ENCODE assay signal across 21 cellular contexts in the genomic region with DNA sequence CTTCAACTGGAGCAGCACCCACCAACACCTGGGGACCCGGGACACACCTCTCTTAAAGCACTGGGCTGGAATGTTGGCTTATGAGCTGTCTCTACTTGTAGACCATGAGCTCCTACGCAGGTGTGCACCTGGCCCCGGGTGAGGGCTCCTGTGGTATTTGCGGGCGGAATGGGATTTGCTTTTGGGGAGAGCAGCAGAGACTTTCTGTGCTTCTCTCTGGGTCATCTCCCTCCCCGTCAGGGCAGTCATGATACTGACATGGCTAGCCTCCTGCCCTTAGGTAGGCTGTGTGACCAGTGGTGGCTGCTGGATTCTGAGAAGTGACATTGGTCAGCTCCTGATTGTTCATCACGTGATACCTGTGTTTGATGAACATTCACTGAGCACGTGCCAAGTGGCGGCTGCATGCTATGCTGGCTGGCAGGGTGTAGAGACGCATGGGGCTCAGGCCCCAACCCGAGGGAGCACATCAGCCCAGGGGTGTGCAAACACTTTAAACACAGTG. TPM values are rescaled to one million over a fixed set of nuclear protein-coding genes. Genes with fewer than 3 reads are reported as not detected.
DNase-seq lines count a peak whose midpoint lies in the region; ATAC-seq, FAIRE-seq and TF ChIP-seq lines count a peak whose summit lies in the region.
"Had no signal": no experiment of that assay in that cellular context is flagged by ENCODE, and none has a peak within 500 bp of the region (broad histone marks: within the 10 kb centered on the region; RNA-seq: fewer than 3 reads in every experiment).

No MANE protein-coding gene starts in this region.

- no peak overlapping the region for H3K14ac ChIP-seq in IMR-90 (replicated peaks; ENCODE audit: low read depth, low read length)
- H3K14ac ChIP-seq in neuronal stem cell (ENCODE audit: low read length): no peak overlapping the region

- H3K18ac ChIP-seq in IMR-90 (ENCODE audit: low read depth, low read length) (no peak overlapping the region), neuronal stem cell (ENCODE audit: low read length) (no peak overlapping the region)

- H3K79me2 ChIP-seq in K562 (ENCODE audit: control insufficient read depth, insufficient read depth, low read length): no peaks in the 10 kb centered on the region

- H2BK5ac ChIP-seq in IMR-90 (ENCODE audit: low read depth, low read length, poor library complexity, severe bottlenecking) (no peak overlapping the region), neuronal stem cell (ENCODE audit: low read length) (peak overlapping the region; percentile 59)

- H3K4me2 ChIP-seq in IMR-90 (ENCODE audit: low read depth, low read length): no peak overlapping the region
- H3K4me2 ChIP-seq in K562 (ENCODE audit: insufficient read depth, low read length): no peak overlapping the region
- H3K4me2 ChIP-seq in neuronal stem cell (ENCODE audit: insufficient read depth, low read length, poor library complexity, severe bottlenecking): no peak overlapping the region
- H3K4me2 ChIP-seq: KMS-11 had no signal

- H3K56ac ChIP-seq in IMR-90 (ENCODE audit: extremely low read depth, insufficient read depth, low read length): no peak overlapping the region

- H2BK120ac ChIP-seq in IMR-90 (ENCODE audit: low read depth, low read length): no peak overlapping the region
- no peak overlapping the region for H2BK120ac ChIP-seq in neuronal stem cell (ENCODE audit: low read depth, low read length)

- no peak overlapping the region for H3K4me3 ChIP-seq in IMR-90 (ENCODE audit: insufficient read depth, low read depth, low read length)
- no peak overlapping the region for H3K4me3 ChIP-seq in K562
- H3K4me3 ChIP-seq in neuronal stem cell (ENCODE audit: low read length in 2 of 2): no peak overlapping the region
- H3K4me3 ChIP-seq: SJCRH30 had no signal

- no peak overlapping the region for H4K8ac ChIP-seq in IMR-90 (ENCODE audit: low read depth in 2 of 2, low read length in 2 of 2)
- no peak overlapping the region for H4K8ac ChIP-seq in neuronal stem cell (ENCODE audit: low read depth, low read length)

- ATAC-seq in IMR-90 (ENCODE audit: low read depth) (no peak), K562 (peak; percentile 13; the same call in 1 of the 3 replicates)
- no peak for ATAC-seq in stimulated activated naive CD8-positive, alpha-beta T cell treated with anti-CD3 and anti-CD28 coated beads, Interleukin-15, amount 100 ng/mL, for 72 hours

- dilution Hi-C loops in IMR-90 (cut with HindIII; ENCODE audit: low sequenced_read_pairs, unreplicated experiment): no loop called here

- FAIRE-seq in K562 (lab: Jason Lieb, UNC): no peak

- TF ChIP-seq CTCF in GM13976 (IDR thresholded peaks at IDR 0.05; ENCODE audit: borderline replicate concordance, control extremely low read depth, extremely low read depth, insufficient read depth, missing control alignments) (no peak), IMR-90 (conservative IDR thresholded peaks at IDR 0.05; ENCODE audit: low read depth, low read length) (no peak), K562 (IDR thresholded peaks at IDR 0.05 in 2 of 3, conservative IDR thresholded peaks at IDR 0.05 in 1 of 3; ENCODE audit: insufficient read depth in 2 of 3, low read depth in 1 of 3, low read length in 3 of 3) (no peak)

- DNase-seq in GM13976 (ENCODE audit: low spot score) (peak; percentile 6), IMR-90 (no peak), K562 (ENCODE audit: extremely low read depth in 1 of 4, low spot score in 3 of 4) (no peak), neuronal stem cell (ENCODE audit: low spot score) (no peak), SHP77 treated with DMSO at 0.1 percent for 48 hours (lab: John Stamatoyannopoulos, UW) (no peak)
- DNase-seq in stimulated activated naive CD8-positive, alpha-beta T cell treated with anti-CD3 and anti-CD28 coated beads, Interleukin-15, amount 100 ng/mL, for 72 hours: no peak
- no peak for DNase-seq in stimulated activated CD4-positive, alpha-beta T cell treated with anti-CD3 and anti-CD28 coated beads, Interleukin-2, amount 100 ng/mL, for 48 hours
- DNase-seq: AML-193, DMS79 treated with DMSO at 0.1 percent for 48 hours, HFFc6, NCI-H1048, NCI-H2081, NCI-H2171 treated with DMSO at 0.1 percent for 48 hours, NCI-H510A treated with DMSO at 0.1 percent for 48 hours, NCI-H82, SJCRH30 had no signal

- no peak overlapping the region for H2AK9ac ChIP-seq in IMR-90 (replicated peaks; ENCODE audit: low read depth, low read length, poor library complexity)

- H2BK15ac ChIP-seq in IMR-90 (ENCODE audit: low read depth, low read length): no peak overlapping the region
- peak overlapping the region; percentile 20 for H2BK15ac ChIP-seq in neuronal stem cell (ENCODE audit: low read length)

- H3K4me1 Mint-ChIP-seq in stimulated activated naive CD8-positive, alpha-beta T cell treated with anti-CD3 and anti-CD28 coated beads, Interleukin-15, amount 100 ng/mL, for 72 hours: no peaks in the 10 kb centered on the region

- H3K9me3 Mint-ChIP-seq in stimulated activated naive CD8-positive, alpha-beta T cell treated with anti-CD3 and anti-CD28 coated beads, Interleukin-15, amount 100 ng/mL, for 72 hours: peaks cover 0 to 7% of the 10 kb centered on the region in 2 donors
- H3K9me3 Mint-ChIP-seq: HFFc6 had no signal

- H2AK5ac ChIP-seq in IMR-90 (ENCODE audit: low read depth, low read length) (0 out of 2 replicates have a peak overlapping the region, but pooled peaks have one; percentile 7), neuronal stem cell (ENCODE audit: low read depth, low read length) (no peak overlapping the region)

- intact Hi-C loops in IMR-90 (cut with micrococcal nuclease) (no loop called here), K562 (cut with micrococcal nuclease) (loop anchor here (10.0 kb wide), 1 partner anchor 144 kb away; the partner anchor contains the start of gene PRDM15)

- H2BK12ac ChIP-seq in neuronal stem cell (ENCODE audit: low read length): no peak overlapping the region

- H3K27me3 ChIP-seq in IMR-90 (ENCODE audit: control insufficient read depth, insufficient read depth, low read length) (no peaks in the 10 kb centered on the region), K562 (ENCODE audit: control insufficient read depth in 2 of 2, insufficient read depth in 2 of 2, low read length in 2 of 2) (peaks cover 71 to 76% of the 10 kb centered on the region in 2 experiments), neuronal stem cell (ENCODE audit: control insufficient read depth in 3 of 3, insufficient read depth in 3 of 3, low read depth in 1 of 3, low read length in 3 of 3) (peaks cover 0 to 18% (median 0%) of the 10 kb centered on the region in 3 experiments)
- H3K27me3 ChIP-seq: SJCRH30 had no signal

- H3K79me1 ChIP-seq in IMR-90 (ENCODE audit: low read depth in 1 of 2, low read length in 2 of 2): no peaks in the 10 kb centered on the region
- H3K79me1 ChIP-seq in neuronal stem cell (ENCODE audit: low read depth, low read length): no peaks in the 10 kb centered on the region

- BruUV-seq in IMR-90 (replicated peaks; lab: Mats Ljungman, UMichigan) (no TSS peak), K562 (replicated peaks; lab: Mats Ljungman, UMichigan) (no TSS peak)

- TF ChIP-seq EP300 in K562 (IDR thresholded peaks at IDR 0.05; ENCODE audit: low read length): no peak

- H3K4ac ChIP-seq in IMR-90 (ENCODE audit: low read depth, low read length) (no peak overlapping the region), neuronal stem cell (ENCODE audit: low read length) (no peak overlapping the region)

- H3K9ac ChIP-seq in IMR-90 (ENCODE audit: low read depth, low read length) (no peak overlapping the region), K562 (ENCODE audit: insufficient read depth in 1 of 2, low read depth in 2 of 2, low read length in 2 of 2) (no peak overlapping the region), neuronal stem cell (ENCODE audit: low read depth, low read length, poor library complexity) (peak overlapping the region; percentile 18)
- H3K9ac ChIP-seq: KMS-11 had no signal

- no peaks in the 10 kb centered on the region for H3K4me1 ChIP-seq in IMR-90 (ENCODE audit: control insufficient read depth, insufficient read depth, low read length)
- H3K4me1 ChIP-seq in K562 (replicated peaks in 1 of 2; ENCODE audit: control insufficient read depth in 2 of 2, insufficient read depth in 2 of 2, low read length in 2 of 2): peaks cover 0 to 4% of the 10 kb centered on the region in 2 experiments; a peak in 1 of 5 replicates
- peaks cover 17 to 19% of the 10 kb centered on the region in 2 donors for H3K4me1 ChIP-seq in neuronal stem cell (ENCODE audit: control insufficient read depth in 2 of 2, insufficient read depth in 1 of 2, low read depth in 1 of 2, low read length in 2 of 2)

- no peak overlapping the region for H4K5ac ChIP-seq in IMR-90 (ENCODE audit: low read depth, low read length)

- TF ChIP-seq RAD21 in IMR-90 (IDR thresholded peaks at IDR 0.05; ENCODE audit: low read length) (no peak), K562 (CRISPR knock-in tag; conservative IDR thresholded peaks at IDR 0.05 in 1 of 2, IDR thresholded peaks at IDR 0.05 in 1 of 2) (no peak)

- H3K9me1 ChIP-seq in IMR-90 (ENCODE audit: insufficient read depth, low read length) (0 out of 2 replicates have a peak, but pooled peaks cover 2% of the 10 kb centered on the region), K562 (ENCODE audit: control insufficient read depth, insufficient read depth, low read length) (no peaks in the 10 kb centered on the region)

- TF ChIP-seq POLR2A in IMR-90 (IDR thresholded peaks at IDR 0.05; ENCODE audit: low read depth, low read length) (no peak), K562 (conservative IDR thresholded peaks at IDR 0.05) (no peak)

- H3K36me3 ChIP-seq in IMR-90 (ENCODE audit: control insufficient read depth, insufficient read depth, low read length): no peaks in the 10 kb centered on the region
- H3K36me3 ChIP-seq in K562 (ENCODE audit: control insufficient read depth, insufficient read depth, low read length): no peaks in the 10 kb centered on the region
- no peaks in the 10 kb centered on the region for H3K36me3 ChIP-seq in neuronal stem cell (replicated peaks in 1 of 2; ENCODE audit: control insufficient read depth in 2 of 2, insufficient read depth in 2 of 2, low read length in 2 of 2)
- H3K36me3 ChIP-seq: SJCRH30 had no signal

- H2BK20ac ChIP-seq in IMR-90 (ENCODE audit: low read depth, low read length): no peak overlapping the region

- H2AFZ ChIP-seq in IMR-90 (replicated peaks; ENCODE audit: low read length, poor library complexity) (no peak overlapping the region), K562 (ENCODE audit: low read depth, low read length) (no peak overlapping the region), neuronal stem cell (ENCODE audit: low read length) (no peak overlapping the region)

- H3K27ac ChIP-seq in IMR-90 (ENCODE audit: insufficient read depth, low read length): no peak overlapping the region
- H3K27ac ChIP-seq in K562 (ENCODE audit: extremely low read depth, low read depth, low read length): no peak overlapping the region
- H3K27ac ChIP-seq in neuronal stem cell (replicated peaks; ENCODE audit: low read length): no peak overlapping the region
- H3K27ac ChIP-seq: C4-2B, KMS-11, SJCRH30 had no signal

- no peak overlapping the region for H3K23ac ChIP-seq in IMR-90 (ENCODE audit: low read depth, low read length)
- peak overlapping the region; percentile 70 for H3K23ac ChIP-seq in neuronal stem cell (ENCODE audit: low read depth, low read length, poor library complexity)

- WGBS in IMR-90 (ENCODE audit: extremely low coverage in 2 of 2, insufficient read length in 1 of 2), 2 experiments: 60% methylated on average over 2 of the region's 11 CpGs; no CpG with 5 or more reads in 1 of the 2 experiments
- under 1% methylated on average over 11 of the region's 11 CpGs for WGBS in K562 (ENCODE audit: insufficient coverage, low coverage, missing lambda C conversion rate)
- no CpG with 5 or more reads among the region's 11 CpGs for WGBS in neuronal stem cell (ENCODE audit: extremely low coverage in 2 of 2, insufficient read length in 2 of 2, insufficient replicate concordance in 1 of 2), 2 donors

- H3K4me3 Mint-ChIP-seq in stimulated activated naive CD8-positive, alpha-beta T cell treated with anti-CD3 and anti-CD28 coated beads, Interleukin-15, amount 100 ng/mL, for 72 hours: no peak overlapping the region
- H3K4me3 Mint-ChIP-seq: HFFc6 had no signal

- POLR2A ChIA-PET in IMR-90 (lab: Charles Lee; ENCODE audit: unreplicated experiment) (no interaction called here), K562 (lab: Yijun Ruan, JAX) (no interaction called here)

- H4K20me1 ChIP-seq in IMR-90 (ENCODE audit: insufficient read depth, low read length): no peaks in the 10 kb centered on the region
- 0 out of 2 replicates have a peak, but pooled peaks cover 5% of the 10 kb centered on the region for H4K20me1 ChIP-seq in K562 (replicated peaks; ENCODE audit: control insufficient read depth, insufficient read depth, low read length)

- H4K91ac ChIP-seq in IMR-90 (ENCODE audit: insufficient read depth, low read depth, low read length): no peak overlapping the region
- no peak overlapping the region for H4K91ac ChIP-seq in neuronal stem cell (ENCODE audit: low read depth, low read length, poor library complexity)

- H3K9me3 ChIP-seq in IMR-90 (ENCODE audit: control insufficient read depth, insufficient read depth, low read length): peaks cover 4% of the 10 kb centered on the region; the same call in 1 of the 2 replicates
- no peaks in the 10 kb centered on the region for H3K9me3 ChIP-seq in K562 (replicated peaks; ENCODE audit: control insufficient read depth, insufficient read depth, low read depth, low read length)
- peaks cover 0 to 10% of the 10 kb centered on the region in 2 donors for H3K9me3 ChIP-seq in neuronal stem cell (replicated peaks in 1 of 2; ENCODE audit: control insufficient read depth in 2 of 2, insufficient read depth in 1 of 2, low read depth in 1 of 2, low read length in 2 of 2)
- H3K9me3 ChIP-seq: SJCRH30 had no signal

- in situ Hi-C loops in GM13976 (cut with MboI; ENCODE audit: low sequenced_read_pairs, unreplicated experiment) (no loop called here), IMR-90 (cut with MboI; ENCODE audit: low sequenced_read_pairs) (no loop called here), K562 (cut with MboI) (no loop called here)

- H3K27me3 Mint-ChIP-seq in stimulated activated naive CD8-positive, alpha-beta T cell treated with anti-CD3 and anti-CD28 coated beads, Interleukin-15, amount 100 ng/mL, for 72 hours: no peaks in the 10 kb centered on the region

- CTCF ChIA-PET in IMR-90 (lab: Yijun Ruan, JAX) (interaction anchor here (0.5 kb wide), 1 partner anchor 17 kb away, joined by 3 read pairs; no protein-coding TSS in a partner anchor), K562 (lab: Yijun Ruan, JAX; ENCODE audit: low intra/inter-chr PET ratio) (no interaction called here)

- no peak overlapping the region for H3K27ac Mint-ChIP-seq in stimulated activated naive CD8-positive, alpha-beta T cell treated with anti-CD3 and anti-CD28 coated beads, Interleukin-15, amount 100 ng/mL, for 72 hours
- H3K27ac Mint-ChIP-seq: HFFc6 had no signal

RNA-seq across cellular contexts. Expression of gene ZBTB21, which starts 9.0 kb away (rescaled TPM):
- total RNA-seq in IMR-90 (2012; rRNA removed): 12.0 and 13.6 TPM in 2 replicates
- polyA plus RNA-seq in IMR-90 (2012; rRNA removed): 6.8 and 7.8 TPM in 2 replicates
- polyA plus RNA-seq in IMR-90 (2012; cell fraction: cytosol; rRNA removed): 2.4 and 2.8 TPM in 2 replicates
- 4.6 and 22.7 TPM in 2 replicates for polyA plus RNA-seq in IMR-90 (2012; cell fraction: nucleus; rRNA removed; ENCODE audit: low replicate concordance)
- total RNA-seq in K562 (2011; cell fraction: chromatin; rRNA removed; ENCODE audit: low replicate concordance): 6.9 and 28.9 TPM in 2 replicates
- total RNA-seq in K562 (2011; cell fraction: nucleolus; rRNA removed): 8.2 and 9.7 TPM in 2 replicates
- 12.2 and 13.4 TPM in 2 replicates for total RNA-seq in K562 (2011; cell fraction: nucleoplasm; rRNA removed)
- 7.4 and 8.6 TPM in 2 replicates for total RNA-seq in K562 (2014; rRNA removed)
- total RNA-seq in K562 (2014; rRNA removed; fragmentation: Illumina TruSeq; extraction: Trizol): 10.7 and 10.8 TPM in 2 replicates
- total RNA-seq in K562 (2015; rRNA removed; fragmentation: Illumina TruSeq; extraction: Trizol): 10.4 and 10.7 TPM in 2 replicates
- total RNA-seq in K562 (2021): 15.2 and 16.2 TPM in 2 replicates
- polyA plus RNA-seq in K562 (2011; rRNA removed): 8.7 and 10.7 TPM in 2 replicates
- 4.6 and 5.2 TPM in 2 replicates for polyA plus RNA-seq in K562 (2011; cell fraction: cytosol; rRNA removed)
- polyA plus RNA-seq in K562 (2011; cell fraction: nucleus; rRNA removed): 19.4 and 20.3 TPM in 2 replicates
- polyA plus RNA-seq in K562 (2012): 5.3 and 6.4 TPM in 2 replicates
- 8.4 and 11.4 TPM in 2 replicates for polyA plus RNA-seq in K562 (2014; fragmentation: Illumina TruSeq; extraction: Trizol)
- 1 to 10 TPM; 2.2 to 2.6 TPM for polyA plus RNA-seq in K562 (2014; fragmentation: Nextera tagmentation; extraction: Ambion mirVana)
- polyA plus RNA-seq in K562 (2014; rRNA removed): 3.8 and 5.6 TPM in 2 replicates
- polyA minus RNA-seq in K562 (2011; rRNA and poly(A)+ RNA removed): 11.7 and 16.7 TPM in 2 replicates
- 8.9 and 15.2 TPM in 2 replicates for polyA minus RNA-seq in K562 (2011; cell fraction: cytosol; rRNA and poly(A)+ RNA removed)
- 9.0 and 19.4 TPM in 2 replicates for polyA minus RNA-seq in K562 (2011; cell fraction: nucleus; rRNA and poly(A)+ RNA removed)
- 11.2 TPM for polyA plus RNA-seq in neuronal stem cell (2013, experiment 1 of 2)
- polyA plus RNA-seq in neuronal stem cell (2013, experiment 2 of 2): 11.2 TPM

RNA-seq across cellular contexts. Expression of gene UMODL1, which starts 52.0 kb away (rescaled TPM):
- not detected in 2 replicates for total RNA-seq in IMR-90 (2012; rRNA removed)
- 0.02 TPM in 1 of 2 replicates, not detected in the other for polyA plus RNA-seq in IMR-90 (2012; rRNA removed)
- polyA plus RNA-seq in IMR-90 (2012; cell fraction: cytosol; rRNA removed): 0.03 TPM in 1 of 2 replicates, not detected in the other
- polyA plus RNA-seq in IMR-90 (2012; cell fraction: nucleus; rRNA removed; ENCODE audit: low replicate concordance): 0.04 and 0.07 TPM in 2 replicates
- not detected in 2 replicates for total RNA-seq in K562 (2011; cell fraction: chromatin; rRNA removed; ENCODE audit: low replicate concordance)
- total RNA-seq in K562 (2011; cell fraction: nucleolus; rRNA removed): not detected in 2 replicates
- not detected in 2 replicates for total RNA-seq in K562 (2011; cell fraction: nucleoplasm; rRNA removed)
- total RNA-seq in K562 (2014; rRNA removed): not detected in 2 replicates
- not detected in 2 replicates for total RNA-seq in K562 (2014; rRNA removed; fragmentation: Illumina TruSeq; extraction: Trizol)
- not detected in 2 replicates for total RNA-seq in K562 (2015; rRNA removed; fragmentation: Illumina TruSeq; extraction: Trizol)
- not detected in 2 replicates for total RNA-seq in K562 (2021)
- polyA plus RNA-seq in K562 (2011; rRNA removed): not detected in 2 replicates
- not detected in 2 replicates for polyA plus RNA-seq in K562 (2011; cell fraction: cytosol; rRNA removed)
- not detected in 2 replicates for polyA plus RNA-seq in K562 (2011; cell fraction: nucleus; rRNA removed)
- not detected in 2 replicates for polyA plus RNA-seq in K562 (2012)
- not detected in 2 replicates for polyA plus RNA-seq in K562 (2014; fragmentation: Illumina TruSeq; extraction: Trizol)
- not detected for polyA plus RNA-seq in K562 (2014; fragmentation: Nextera tagmentation; extraction: Ambion mirVana)
- polyA plus RNA-seq in K562 (2014; rRNA removed): not detected in 2 replicates
- polyA minus RNA-seq in K562 (2011; rRNA and poly(A)+ RNA removed): not detected in 2 replicates
- not detected in 2 replicates for polyA minus RNA-seq in K562 (2011; cell fraction: cytosol; rRNA and poly(A)+ RNA removed)
- not detected in 2 replicates for polyA minus RNA-seq in K562 (2011; cell fraction: nucleus; rRNA and poly(A)+ RNA removed)
- polyA plus RNA-seq in neuronal stem cell (2013, experiment 1 of 2): not detected
- polyA plus RNA-seq in neuronal stem cell (2013, experiment 2 of 2): not detected
- total RNA-seq: H4, HFFc6, M059J, RPMI7951 had no signal
